ENCODE assay signal across 17 cellular contexts in the genomic region with DNA sequence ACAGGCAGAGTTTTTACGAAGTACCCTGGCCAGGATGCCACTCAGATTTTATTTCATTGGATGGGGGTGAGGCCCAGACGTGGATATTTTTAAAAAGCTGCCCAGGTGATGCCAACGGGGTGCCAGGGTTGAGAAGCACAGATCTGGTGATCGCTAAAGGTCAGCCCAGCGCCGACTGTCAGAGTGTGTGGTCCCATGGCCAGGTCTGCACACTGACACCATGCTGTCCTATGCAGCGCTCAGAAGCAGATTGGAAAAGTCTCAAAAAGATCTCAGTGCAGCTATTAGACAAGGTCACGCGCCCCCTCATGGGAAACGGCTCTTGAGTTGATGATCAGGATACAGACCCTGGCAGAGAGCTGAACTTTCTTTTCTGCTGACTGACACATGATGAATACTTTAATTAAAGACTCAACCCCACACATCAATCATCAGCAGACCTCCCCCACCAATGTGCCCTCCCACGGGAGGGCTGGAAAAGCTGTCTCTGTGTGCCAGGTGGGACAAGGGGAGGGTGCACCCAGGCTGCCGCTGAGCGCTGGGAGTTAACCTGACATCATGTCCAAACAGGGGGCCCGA. TPM values are rescaled to one million over a fixed set of nuclear protein-coding genes. Genes with fewer than 3 reads are reported as not detected.
"Had no signal": no experiment of that assay in that cellular context is flagged by ENCODE, and none has a peak within 500 bp of the region (broad histone marks: within the 10 kb centered on the region; RNA-seq: fewer than 3 reads in every experiment).

No MANE protein-coding gene starts in this region.

- H3K4me1 ChIP-seq: adrenal gland, left lung had no signal

- H3K36me3 ChIP-seq: adrenal gland, left lung, WERI-Rb-1 had no signal

- DNase-seq: activated CD4-positive, alpha-beta T cell treated with anti-CD3 and anti-CD28 coated beads for 1 hour; activated CD8-positive, alpha-beta memory T cell treated with anti-CD3 and anti-CD28 coated beads for 24 hours; activated CD8-positive, alpha-beta memory T cell treated with anti-CD3 and anti-CD28 coated beads, Interleukin-2, amount 50 U/mL, for 48 hours; activated gamma-delta T cell; activated T-cell treated with anti-CD3 and anti-CD28 coated beads, Interleukin-2, amount 50 U/mL, for 72 hours; adrenal gland; effector memory CD8-positive, alpha-beta T cell; foreskin fibroblast; islet precursor cell; stimulated activated naive CD4-positive, alpha-beta T cell; WERI-Rb-1 had no signal

- H3K27me3 ChIP-seq: adrenal gland, left lung had no signal

- H3K4me3 Mint-ChIP-seq: activated naive CD4-positive, alpha-beta T cell treated with anti-CD3 and anti-CD28 coated beads, Interleukin-2, amount 50 U/mL, for 24 hours; activated T-cell treated with anti-CD3 and anti-CD28 coated beads, Interleukin-2, amount 50 U/mL, for 72 hours; effector memory CD8-positive, alpha-beta T cell had no signal

- H3K36me3 Mint-ChIP-seq: activated naive CD4-positive, alpha-beta T cell treated with anti-CD3 and anti-CD28 coated beads, Interleukin-2, amount 50 U/mL, for 24 hours had no signal

- H3K4me3 ChIP-seq: adrenal gland, left lung had no signal

- H3K4me1 Mint-ChIP-seq: activated naive CD4-positive, alpha-beta T cell treated with anti-CD3 and anti-CD28 coated beads, Interleukin-2, amount 50 U/mL, for 24 hours had no signal

- H3K27me3 Mint-ChIP-seq: activated naive CD4-positive, alpha-beta T cell treated with anti-CD3 and anti-CD28 coated beads, Interleukin-2, amount 50 U/mL, for 24 hours had no signal

- H3K9me3 ChIP-seq: adrenal gland, left lung had no signal

- ATAC-seq: activated T-cell treated with anti-CD3 and anti-CD28 coated beads, Interleukin-2, amount 50 U/mL, for 72 hours; effector memory CD8-positive, alpha-beta T cell; left lung had no signal

- H3K27ac ChIP-seq: adrenal gland, left lung, WERI-Rb-1 had no signal

- H3K9me3 Mint-ChIP-seq: activated naive CD4-positive, alpha-beta T cell treated with anti-CD3 and anti-CD28 coated beads, Interleukin-2, amount 50 U/mL, for 24 hours; activated T-cell treated with anti-CD3 and anti-CD28 coated beads, Interleukin-2, amount 50 U/mL, for 72 hours; effector memory CD8-positive, alpha-beta T cell had no signal

- H3K27ac Mint-ChIP-seq: activated naive CD4-positive, alpha-beta T cell treated with anti-CD3 and anti-CD28 coated beads, Interleukin-2, amount 50 U/mL, for 24 hours; activated T-cell treated with anti-CD3 and anti-CD28 coated beads, Interleukin-2, amount 50 U/mL, for 72 hours; effector memory CD8-positive, alpha-beta T cell had no signal

RNA-seq across cellular contexts. Expression of gene RASD2, which starts 26.7 kb away (rescaled TPM):
- total RNA-seq: dermis microvascular lymphatic vessel endothelial cell; T-helper 2 cell treated with Interferon-gamma antibody and Interleukin-4, amounts not matched to agents 100 ng/mL and 5 ng/mL, for 36 hours had no signal

RNA-seq across cellular contexts. Expression of gene MB, which starts 49.8 kb away (rescaled TPM):
- total RNA-seq: dermis microvascular lymphatic vessel endothelial cell, mononuclear cell, renal cortical epithelial cell had no signal
